In the genomic region with DNA sequence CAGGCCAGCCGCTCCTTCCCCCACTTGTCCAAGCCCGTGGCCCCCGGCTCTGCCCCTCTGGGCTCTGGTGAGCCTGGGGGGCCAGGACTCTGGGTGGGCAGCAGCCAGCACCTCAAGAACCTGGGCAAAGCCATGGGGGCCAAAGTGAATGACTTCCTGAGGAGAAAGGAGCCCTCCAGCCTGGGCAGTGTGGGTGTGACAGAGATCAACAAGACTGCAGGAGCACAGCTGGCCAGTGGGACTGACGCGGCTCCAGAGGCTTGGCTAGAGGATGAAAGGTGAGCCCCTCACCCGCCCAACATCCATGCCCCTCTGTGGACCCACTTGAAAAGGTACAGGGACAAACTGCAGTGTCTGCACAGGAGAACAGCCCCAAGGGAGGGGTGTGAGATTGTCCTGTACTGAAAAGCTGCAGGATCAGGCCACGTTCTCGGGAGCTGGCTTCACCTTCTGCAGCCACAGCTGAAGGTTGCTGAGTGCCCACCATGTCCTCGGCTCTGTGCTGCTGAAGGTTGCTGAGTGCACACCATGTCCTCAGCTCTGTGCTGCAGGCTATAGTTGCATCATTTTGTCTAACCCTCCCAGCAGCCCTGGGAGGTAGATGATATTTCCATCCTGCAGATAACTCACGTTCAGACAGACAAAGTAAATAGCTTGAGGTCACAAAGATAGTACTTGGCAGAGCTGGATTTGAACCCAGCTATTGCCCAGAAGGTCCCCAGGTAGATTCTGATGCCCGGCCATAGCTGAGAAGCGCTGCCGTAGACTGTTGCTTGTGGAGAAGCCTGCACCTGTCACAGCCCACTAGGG, we compare ENCODE assay signal across 1 cellular context.
TF ChIP-seq lines count a peak whose summit lies in the region.

No MANE protein-coding gene starts in this region.

TF ChIP-seq in SK-N-SH treated with all-trans-retinoic acid at 6 μM for 48 hours, 23 proteins besides CTCF, POLR2A, EP300 and RAD21 (continued from another document):
- TF ChIP-seq, protein P1, sequence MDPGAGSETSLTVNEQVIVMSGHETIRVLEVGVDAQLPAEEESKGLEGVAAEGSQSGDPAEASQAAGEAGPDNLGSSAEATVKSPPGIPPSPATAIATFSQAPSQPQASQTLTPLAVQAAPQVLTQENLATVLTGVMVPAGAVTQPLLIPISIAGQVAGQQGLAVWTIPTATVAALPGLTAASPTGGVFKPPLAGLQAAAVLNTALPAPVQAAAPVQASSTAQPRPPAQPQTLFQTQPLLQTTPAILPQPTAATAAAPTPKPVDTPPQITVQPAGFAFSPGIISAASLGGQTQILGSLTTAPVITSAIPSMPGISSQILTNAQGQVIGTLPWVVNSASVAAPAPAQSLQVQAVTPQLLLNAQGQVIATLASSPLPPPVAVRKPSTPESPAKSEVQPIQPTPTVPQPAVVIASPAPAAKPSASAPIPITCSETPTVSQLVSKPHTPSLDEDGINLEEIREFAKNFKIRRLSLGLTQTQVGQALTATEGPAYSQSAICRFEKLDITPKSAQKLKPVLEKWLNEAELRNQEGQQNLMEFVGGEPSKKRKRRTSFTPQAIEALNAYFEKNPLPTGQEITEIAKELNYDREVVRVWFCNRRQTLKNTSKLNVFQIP (CRISPR knock-in tag; IDR thresholded peaks at IDR 0.05; ENCODE audit: borderline replicate concordance, low read depth) = no peak
- TF ChIP-seq TOX (CRISPR knock-in tag; IDR thresholded peaks at IDR 0.05; ENCODE audit: borderline replicate concordance) (no peak), ZFP3 (CRISPR knock-in tag; IDR thresholded peaks at IDR 0.05) (no peak)
